Comparison of ENCODE assay signal across 8 cellular contexts in the genomic region with DNA sequence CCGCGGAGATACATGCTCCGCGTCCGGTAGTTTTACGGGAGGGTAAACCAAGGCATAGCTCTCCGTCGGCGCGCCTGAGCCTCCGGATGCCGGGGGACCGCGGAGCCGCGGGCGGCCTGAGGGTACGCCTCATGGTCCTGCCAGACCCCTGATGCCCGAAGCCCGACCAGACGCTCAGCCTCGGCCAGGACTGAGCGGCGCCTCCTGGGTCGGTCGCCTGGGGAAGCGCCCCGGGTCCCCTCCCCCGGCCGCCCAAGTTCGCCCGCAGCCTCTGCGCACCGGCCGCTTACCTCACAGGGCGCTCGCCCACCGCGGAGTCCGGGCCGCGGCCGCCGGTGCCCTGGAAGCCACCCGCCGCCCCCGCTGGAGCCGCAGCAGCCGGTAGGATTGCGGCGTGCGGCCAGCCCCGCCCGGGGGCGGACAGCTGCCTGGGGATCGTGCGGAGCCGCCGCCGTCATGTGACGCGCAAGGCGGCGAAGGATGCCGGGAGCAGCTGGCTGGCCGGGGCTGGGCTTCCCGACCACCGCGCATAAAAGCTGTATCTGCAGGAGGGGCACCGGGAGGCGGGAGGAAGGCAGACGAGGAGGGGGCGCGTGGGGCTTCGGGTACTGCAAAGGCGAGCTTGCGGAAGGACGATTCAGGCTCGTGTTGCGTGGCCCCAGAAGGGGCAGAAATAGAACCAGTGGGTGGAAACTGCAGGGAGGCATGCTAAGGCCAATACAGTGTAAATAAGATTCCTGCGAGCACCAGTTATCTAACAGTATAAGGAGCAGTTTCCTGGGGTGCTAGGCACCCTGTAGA. TPM values are rescaled to one million over a fixed set of nuclear protein-coding genes. Genes with fewer than 3 reads are reported as not detected.
DNase-seq lines count a peak whose midpoint lies in the region; ATAC-seq and TF ChIP-seq lines count a peak whose summit lies in the region.

A gene with protein sequence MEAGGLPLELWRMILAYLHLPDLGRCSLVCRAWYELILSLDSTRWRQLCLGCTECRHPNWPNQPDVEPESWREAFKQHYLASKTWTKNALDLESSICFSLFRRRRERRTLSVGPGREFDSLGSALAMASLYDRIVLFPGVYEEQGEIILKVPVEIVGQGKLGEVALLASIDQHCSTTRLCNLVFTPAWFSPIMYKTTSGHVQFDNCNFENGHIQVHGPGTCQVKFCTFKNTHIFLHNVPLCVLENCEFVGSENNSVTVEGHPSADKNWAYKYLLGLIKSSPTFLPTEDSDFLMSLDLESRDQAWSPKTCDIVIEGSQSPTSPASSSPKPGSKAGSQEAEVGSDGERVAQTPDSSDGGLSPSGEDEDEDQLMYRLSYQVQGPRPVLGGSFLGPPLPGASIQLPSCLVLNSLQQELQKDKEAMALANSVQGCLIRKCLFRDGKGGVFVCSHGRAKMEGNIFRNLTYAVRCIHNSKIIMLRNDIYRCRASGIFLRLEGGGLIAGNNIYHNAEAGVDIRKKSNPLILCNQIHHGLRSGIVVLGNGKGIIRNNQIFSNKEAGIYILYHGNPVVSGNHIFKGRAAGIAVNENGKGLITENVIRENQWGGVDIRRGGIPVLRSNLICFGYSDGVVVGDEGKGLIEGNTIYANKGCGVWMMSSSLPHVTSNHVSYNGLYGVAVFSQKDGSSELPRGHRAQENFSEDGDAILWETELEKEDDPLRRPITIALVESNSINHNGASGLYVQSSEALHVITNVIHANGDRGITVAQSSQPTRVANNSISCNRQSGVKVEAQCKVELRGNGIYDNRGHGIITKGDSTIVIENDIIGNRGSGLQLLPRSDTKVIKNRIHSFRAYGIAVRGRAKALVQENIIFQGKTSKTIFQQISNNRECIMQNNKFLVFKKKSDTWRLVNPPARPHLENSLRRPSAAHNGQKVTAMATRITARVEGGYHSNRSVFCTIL (minus strand): TSS at position 460 of the 801 bp plus-strand sequence. CDS start 34,612 bp downstream, outside the sequence.

- peak within 1 kb of the TSS; percentile 78 for H3K4me3 Mint-ChIP-seq in activated T-cell treated with anti-CD3 and anti-CD28 coated beads, Interleukin-2, amount 50 U/mL, for 24 hours

- POLR2A ChIA-PET in A673 (lab: Charles Lee; ENCODE audit: low non-redundant PET), result interaction anchor here (0.5 to 0.6 kb wide), 2 partner anchors 9 to 50 kb away, joined by 4 to 7 read pairs; no protein-coding TSS in a partner anchor

- no peak for TF ChIP-seq CTCF in A673 (conservative IDR thresholded peaks at IDR 0.05; ENCODE audit: low read depth, low read length)

- peak; percentile 44 for ATAC-seq in GM18861 (IDR thresholded peaks at IDR 0.05; ENCODE audit: unreplicated experiment)
- ATAC-seq in HG03066 (IDR thresholded peaks at IDR 0.05; ENCODE audit: low read depth, unreplicated experiment), result peak; percentile 70

- peak within 1 kb of the TSS; percentile 81 for H3K4me3 ChIP-seq in A673 (ENCODE audit: low read depth, low read length, poor library complexity, severe bottlenecking)
- H3K4me3 ChIP-seq in esophagus (ENCODE audit: low read depth in 1 of 2, low read length in 2 of 2), result peak within 1 kb of the TSS; percentile 87 to 89

- H3K36me3 Mint-ChIP-seq in activated T-cell treated with anti-CD3 and anti-CD28 coated beads, Interleukin-2, amount 50 U/mL, for 24 hours (ENCODE audit: low read depth), result peaks cover 57% of the 10 kb centered on the region

- H3K27me3 ChIP-seq in A673 (replicated peaks; ENCODE audit: insufficient read depth, low read depth, low read length, poor library complexity) (no peaks in the 10 kb centered on the region), esophagus (ENCODE audit: control insufficient read depth in 1 of 2, insufficient read depth in 2 of 2, low read length in 2 of 2) (no peaks in the 10 kb centered on the region)

- CTCF ChIA-PET in A673 (lab: Charles Lee), result interaction anchor here (0.6 kb wide), 1 partner anchor 17 kb away, joined by 3 read pairs; no protein-coding TSS in a partner anchor

- BruUV-seq in A673 (replicated peaks; lab: Mats Ljungman, UMichigan), result no TSS peak

- no peaks in the 10 kb centered on the region for H3K9me3 ChIP-seq in A673 (ENCODE audit: low read depth, low read length, poor library complexity, severe bottlenecking)
- no peaks in the 10 kb centered on the region for H3K9me3 ChIP-seq in esophagus (ENCODE audit: control insufficient read depth in 2 of 2, insufficient read depth in 1 of 2, low read depth in 1 of 2, low read length in 1 of 2)

- H3K4me1 ChIP-seq in A673 (ENCODE audit: insufficient read depth, low read length, poor library complexity, severe bottlenecking) (peaks cover 19% of the 10 kb centered on the region), esophagus (ENCODE audit: control insufficient read depth in 2 of 2, insufficient read depth in 2 of 2, low read length in 1 of 2) (no peaks in the 10 kb centered on the region)

- H3K36me3 ChIP-seq in A673 (ENCODE audit: insufficient read depth, low read length, poor library complexity, severe bottlenecking) (peaks cover 6% of the 10 kb centered on the region), esophagus (ENCODE audit: control insufficient read depth in 2 of 2, insufficient read depth in 2 of 2, low read length in 1 of 2) (peaks cover 0 to 3% of the 10 kb centered on the region in 2 donors)

- peak within 1 kb of the TSS; percentile 87 for H3K27ac ChIP-seq in A673 (ENCODE audit: low read depth, low read length, poor library complexity, severe bottlenecking)
- peak within 1 kb of the TSS; percentile 82 to 89 for H3K27ac ChIP-seq in esophagus (ENCODE audit: low read depth in 2 of 2, low read length in 1 of 2)

- intact Hi-C loops in A673 (cut with micrococcal nuclease; ENCODE audit: unreplicated experiment), result no loop called here

- H3K27me3 Mint-ChIP-seq in activated T-cell treated with anti-CD3 and anti-CD28 coated beads, Interleukin-2, amount 50 U/mL, for 24 hours, result no peaks in the 10 kb centered on the region

- DNase-seq in A673 (ENCODE audit: low spot score), result peak; percentile 71
- peak; percentile 52 for DNase-seq in NCI-H524 treated with DMSO at 0.1 percent for 48 hours (lab: John Stamatoyannopoulos, UW)
- DNase-seq in activated T-cell treated with anti-CD3 and anti-CD28 coated beads, Interleukin-2, amount 50 U/mL, for 24 hours, result peak; percentile 66
- peak; percentile 62 for DNase-seq in middle frontal gyrus (ENCODE audit: extremely low spot score, low spot score)
- peak in 4 of 6 experiments; percentile 9 to 29 (median 14) for DNase-seq in stimulated activated naive CD4-positive, alpha-beta T cell (lab: John Stamatoyannopoulos, UW)

- no peaks in the 10 kb centered on the region for H3K9me3 Mint-ChIP-seq in activated T-cell treated with anti-CD3 and anti-CD28 coated beads, Interleukin-2, amount 50 U/mL, for 24 hours

- 0 to 1% methylated on average over 81 of the region's 81 CpGs for WGBS in esophagus, 2 donors

- peaks cover 29% of the 10 kb centered on the region for H3K4me1 Mint-ChIP-seq in activated T-cell treated with anti-CD3 and anti-CD28 coated beads, Interleukin-2, amount 50 U/mL, for 24 hours (ENCODE audit: low read depth)

- peak within 1 kb of the TSS; percentile 45 for H3K27ac Mint-ChIP-seq in activated T-cell treated with anti-CD3 and anti-CD28 coated beads, Interleukin-2, amount 50 U/mL, for 24 hours

RNA-seq across cellular contexts. Expression of the gene that starts here (rescaled TPM):
- 14.5 and 15.0 TPM in 2 replicates for total RNA-seq in A673 (2021)
- polyA plus RNA-seq in esophagus, result 1 to 10 TPM; 2.1 to 3.0 TPM

Comparison
In these comparisons a context has a peak if more than half of its experiments do, and no peak if none do; other contexts are left out.
1. Peak in every context shown above with its lines: DNase-seq, ATAC-seq, H3K4me3 ChIP-seq and H3K27ac ChIP-seq.
2. DNase-seq: peak in every context shown above with its lines; median percentile 71 in A673; 66 in activated T-cell treated with anti-CD3 and anti-CD28 coated beads, Interleukin-2, amount 50 U/mL, for 24 hours; 62 in middle frontal gyrus; 52 in NCI-H524 treated with DMSO at 0.1 percent for 48 hours; 14 in stimulated activated naive CD4-positive, alpha-beta T cell.